ENCODE assay signal across 1 cellular context in the genomic region with DNA sequence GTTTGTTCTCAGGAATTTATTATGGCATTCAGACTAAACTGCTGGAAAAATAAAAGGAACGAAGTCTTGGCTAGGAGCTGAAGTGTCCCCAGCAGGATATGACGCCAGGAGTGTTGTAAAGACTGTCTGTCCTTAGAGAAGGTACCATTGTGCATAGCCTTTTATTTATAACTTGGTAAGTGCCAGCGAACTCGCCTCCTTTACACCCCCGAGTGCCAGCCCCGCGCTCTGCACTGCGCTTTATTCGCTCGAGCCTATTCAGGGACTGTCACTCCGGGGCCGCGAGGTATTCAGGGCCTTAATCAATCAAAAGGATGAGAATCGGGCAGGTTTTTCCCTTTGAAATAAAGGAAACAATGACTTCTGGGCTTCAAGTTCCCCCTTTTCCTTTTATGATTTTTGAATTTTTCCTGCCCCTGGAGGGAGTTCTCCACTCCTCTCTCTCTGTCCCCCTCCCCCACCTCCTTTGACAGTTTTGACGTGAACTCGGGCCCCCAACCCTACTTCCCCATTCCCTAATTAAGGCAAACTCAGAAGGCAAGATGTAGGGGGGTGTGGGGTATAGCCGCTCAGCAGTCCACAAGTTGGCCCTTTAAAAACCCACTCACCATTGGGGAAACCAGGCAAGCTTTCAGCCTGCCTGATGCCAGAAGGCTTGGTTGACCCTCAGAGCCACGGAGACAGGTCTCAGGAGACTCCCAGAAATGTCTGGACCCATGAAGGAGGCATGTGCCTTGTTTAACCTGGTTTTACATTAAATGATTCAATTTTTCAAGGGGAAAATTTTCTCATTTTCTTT.
TF ChIP-seq lines count a peak whose summit lies in the region.

No MANE protein-coding gene starts in this region.

TF ChIP-seq in H1, 55 proteins besides CTCF, POLR2A, EP300 and RAD21:
- TF ChIP-seq RNF2 (IDR thresholded peaks at IDR 0.05; ENCODE audit: borderline replicate concordance, low read depth, low read length, missing control alignments, poor library complexity, severe bottlenecking): peak; percentile 77
- TF ChIP-seq CHD2 (IDR thresholded peaks at IDR 0.05; ENCODE audit: low read length): no peak
TF ChIP-seq in H1: peak in this region for 1.
